8 cellular contexts compared by ENCODE assay signal in the genomic region with DNA sequence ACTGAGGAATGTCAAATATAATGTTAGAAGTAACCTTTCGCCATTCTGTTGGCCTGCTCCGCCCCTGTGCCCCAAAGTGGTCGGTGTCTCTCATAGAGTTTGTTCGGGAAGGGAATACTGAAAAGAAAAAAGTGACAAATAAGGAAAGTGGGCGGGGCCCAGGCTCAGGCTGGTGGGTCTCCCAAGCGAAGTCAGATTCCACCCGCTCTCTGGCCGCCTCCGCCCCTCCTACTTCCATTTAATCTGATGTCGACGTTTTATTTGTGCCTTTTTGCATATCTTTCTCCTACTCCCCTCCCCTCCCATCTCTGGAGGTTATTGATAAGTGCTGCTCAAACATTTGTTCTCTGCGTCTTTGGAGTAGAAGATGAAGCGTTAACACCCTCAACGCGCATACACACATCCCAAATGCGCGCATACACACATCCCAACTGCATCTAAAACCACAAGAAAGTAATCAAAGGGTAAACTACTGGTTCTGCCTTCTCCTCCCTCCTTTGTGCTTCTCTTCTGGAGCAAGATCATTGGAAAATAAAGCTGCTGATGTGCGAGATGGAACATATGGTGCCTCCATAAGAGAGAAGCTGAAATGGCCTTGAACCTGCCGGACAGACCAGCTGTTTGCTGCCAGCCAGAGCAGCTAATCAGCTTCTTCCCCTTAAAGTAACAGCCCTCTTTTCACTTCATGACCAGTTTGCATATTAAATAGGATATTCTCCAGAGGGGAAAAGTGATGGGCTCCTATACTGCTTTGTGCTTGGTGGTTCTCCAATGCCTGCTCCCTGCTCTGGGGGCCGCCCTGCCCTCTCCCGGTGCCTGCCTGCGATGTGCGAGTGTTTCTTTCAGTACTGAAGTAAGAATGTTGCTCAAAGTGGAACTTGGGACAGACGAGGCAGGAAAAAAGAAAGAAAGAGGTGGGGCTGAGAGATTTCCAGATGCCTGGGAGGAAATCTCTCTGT. TPM values are rescaled to one million over a fixed set of nuclear protein-coding genes. Genes with fewer than 3 reads are reported as not detected.
DNase-seq lines count a peak whose midpoint lies in the region; ATAC-seq, FAIRE-seq and TF ChIP-seq lines count a peak whose summit lies in the region.

No MANE protein-coding gene starts in this region.

- H3K4me1 ChIP-seq in mammary epithelial cell (ENCODE audit: insufficient read depth, low read length) (peaks cover 18% of the 10 kb centered on the region), kidney (ENCODE audit: control insufficient read depth in 1 of 2, insufficient read depth in 1 of 2, low read depth in 1 of 2, low read length in 2 of 2) (no peaks in the 10 kb centered on the region), smooth muscle cell (ENCODE audit: low read depth) (no peaks in the 10 kb centered on the region)

- peak overlapping the region; percentile 82 for H3K4me2 ChIP-seq in mammary epithelial cell (ENCODE audit: insufficient read depth, low read depth, low read length)
- H3K4me2 ChIP-seq in smooth muscle cell = peak overlapping the region; percentile 82

- H2AFZ ChIP-seq in mammary epithelial cell (ENCODE audit: low read depth, low read length) (peak overlapping the region; percentile 77), smooth muscle cell (ENCODE audit: low read depth) (peak overlapping the region; percentile 49)

- intact Hi-C loops in mammary epithelial cell (cut with micrococcal nuclease) (loop anchor here (1.0 to 10.0 kb wide), 5 partner anchors 120 to 349 kb away; no protein-coding TSS in a partner anchor), kidney (cut with DNase I) (loop anchor here (10.0 kb wide), 1 partner anchor 401 kb away; no protein-coding TSS in a partner anchor)

- BruUV-seq in mammary epithelial cell (replicated peaks; lab: Mats Ljungman, UMichigan) = no TSS peak

- H4K20me1 ChIP-seq in mammary epithelial cell (ENCODE audit: insufficient read depth, low read length) = no peaks in the 10 kb centered on the region
- H4K20me1 ChIP-seq in smooth muscle cell (ENCODE audit: low read depth) = no peaks in the 10 kb centered on the region

- H3K79me2 ChIP-seq in mammary epithelial cell (ENCODE audit: insufficient read depth, low read length) (peaks cover 13% of the 10 kb centered on the region), smooth muscle cell (ENCODE audit: low read depth) (no peaks in the 10 kb centered on the region)

- CTCF ChIA-PET in mammary epithelial cell (lab: Charles Lee; ENCODE audit: low non-redundant PET) = no interaction called here

- TF ChIP-seq CTCF in mammary epithelial cell (conservative IDR thresholded peaks at IDR 0.05 in 1 of 2, IDR thresholded peaks at IDR 0.05 in 1 of 2; ENCODE audit: extremely low read depth in 1 of 2, insufficient read depth in 1 of 2, low read depth in 1 of 2, low read length in 2 of 2) (peak in 1 of 2 donors; percentile 17), kidney (IDR thresholded peaks at IDR 0.05; ENCODE audit: borderline replicate concordance, extremely low read depth, insufficient read depth) (no peak), smooth muscle cell (IDR thresholded peaks at IDR 0.05; ENCODE audit: borderline replicate concordance, insufficient read depth, poor library complexity, severe bottlenecking) (no peak)

- ATAC-seq in HG03571 (IDR thresholded peaks at IDR 0.05; ENCODE audit: unreplicated experiment) (no peak), GM21576 (IDR thresholded peaks at IDR 0.05; ENCODE audit: unreplicated experiment) (no peak)

- dilution Hi-C loops in mammary epithelial cell (cut with HindIII; ENCODE audit: low sequenced_read_pairs) = no loop called here

- in situ Hi-C loops in mammary epithelial cell (cut with MboI; ENCODE audit: low sequenced_read_pairs in 2 of 2) = loop anchor here in 1 of 2 donors (25.0 kb wide), 1 partner anchor 404 kb away; no protein-coding TSS in a partner anchor

- 31% methylated on average over 24 of the region's 24 CpGs for WGBS in mammary epithelial cell (ENCODE audit: low coverage, missing lambda C conversion rate)
- 45% methylated on average over 24 of the region's 24 CpGs for WGBS in smooth muscle cell (ENCODE audit: low lambda C conversion rate)

- no peak for FAIRE-seq in kidney (lab: Jason Lieb, UNC)

- peak overlapping the region; percentile 66 for H3K9ac ChIP-seq in mammary epithelial cell (ENCODE audit: insufficient read depth, low read length)
- H3K9ac ChIP-seq in kidney (ENCODE audit: low read length in 2 of 2) = peak overlapping the region; percentile 5 to 67
- H3K9ac ChIP-seq in smooth muscle cell (ENCODE audit: low read depth) = peak overlapping the region; percentile 76

- H3K27me3 ChIP-seq in mammary epithelial cell (ENCODE audit: insufficient read depth, low read length) = no peaks in the 10 kb centered on the region
- peaks cover 13% of the 10 kb centered on the region for H3K27me3 ChIP-seq in smooth muscle cell (ENCODE audit: low read depth)

- H3K27ac ChIP-seq in mammary epithelial cell (ENCODE audit: insufficient read depth, low read depth, low read length) (peak overlapping the region; percentile 32), kidney (ENCODE audit: low read depth in 2 of 2, low read length in 2 of 2) (peak overlapping the region; percentile 74 to 85), smooth muscle cell (ENCODE audit: low read depth) (peak overlapping the region; percentile 89)

- no peaks in the 10 kb centered on the region for H3F3A ChIP-seq in smooth muscle cell (ENCODE audit: low read depth)

- DNase-seq in DMS53 treated with DMSO at 0.1 percent for 48 hours (lab: John Stamatoyannopoulos, UW; ENCODE audit: unreplicated experiment) (peak; percentile 34), NCI-H2227 treated with DMSO at 0.1 percent for 48 hours (lab: John Stamatoyannopoulos, UW) (peak; percentile 23), mammary epithelial cell (peak; percentile 23), kidney (peak; percentile 82), smooth muscle cell (lab: John Stamatoyannopoulos, UW; ENCODE audit: unreplicated experiment) (no peak), NCI-H146 (lab: John Stamatoyannopoulos, UW) (no peak)

- peaks cover 6% of the 10 kb centered on the region for H3K9me3 ChIP-seq in mammary epithelial cell (replicated peaks; ENCODE audit: insufficient read depth, low read length)
- H3K9me3 ChIP-seq in kidney (ENCODE audit: control insufficient read depth in 1 of 2, low read length in 2 of 2) = no peaks in the 10 kb centered on the region
- no peaks in the 10 kb centered on the region for H3K9me3 ChIP-seq in smooth muscle cell (replicated peaks; ENCODE audit: low read depth)

- no peaks in the 10 kb centered on the region for H3K36me3 ChIP-seq in mammary epithelial cell (ENCODE audit: insufficient read depth, low read length)
- H3K36me3 ChIP-seq in kidney (ENCODE audit: control insufficient read depth in 1 of 2, insufficient read depth in 2 of 2, low read length in 2 of 2) = no peaks in the 10 kb centered on the region
- H3K36me3 ChIP-seq in smooth muscle cell (ENCODE audit: low read depth) = no peaks in the 10 kb centered on the region

- H3K4me3 ChIP-seq in mammary epithelial cell (replicated peaks in 1 of 3; ENCODE audit: insufficient read depth in 1 of 3, low read depth in 2 of 3, low read length in 3 of 3) (peak overlapping the region; percentile 46 to 60 (median 57)), kidney (ENCODE audit: low read length in 2 of 2) (peak overlapping the region; percentile 55 to 65), smooth muscle cell (peak overlapping the region; percentile 54)

RNA-seq across cellular contexts. Expression of a gene that starts 3.1 kb away (rescaled TPM):
- 1 to 10 TPM; 2.7 to 3.2 TPM for total RNA-seq in mammary epithelial cell
- 1.9 TPM for polyA plus RNA-seq in mammary epithelial cell
- 2.3 TPM for polyA minus RNA-seq in mammary epithelial cell
- total RNA-seq in kidney = 6.5 TPM
- polyA plus RNA-seq in kidney (ENCODE audit: insufficient read depth, low read depth, low replicate concordance) = 1.4 TPM
- total RNA-seq in smooth muscle cell = 0.99 and 2.4 TPM in 2 replicates
- 3.8 and 4.7 TPM in 2 replicates for polyA plus RNA-seq in smooth muscle cell

Comparison
In these comparisons a context has a peak if more than half of its experiments do, and no peak if none do; other contexts are left out.
1. DNase-seq: peak in DMS53 treated with DMSO at 0.1 percent for 48 hours (single experiment), NCI-H2227 treated with DMSO at 0.1 percent for 48 hours (single experiment), mammary epithelial cell (single experiment) and kidney (single experiment); none in smooth muscle cell (single experiment) and NCI-H146 (single experiment).
2. H3K27ac ChIP-seq: peak in every context shown above with its lines; median percentile 89 in smooth muscle cell; 80 in kidney; 32 in mammary epithelial cell.
3. Peak in every context shown above with its lines, with median percentiles within 50 percentile points of each other: H3K4me3 ChIP-seq and H3K9ac ChIP-seq.